Comparison of ENCODE assay signal across 28 cellular contexts in genomic region chr6:15631380-15631913, GRCh38.
"Had no signal": no experiment of that assay in that cellular context is flagged by ENCODE, and none has a peak within 500 bp of the region (broad histone marks: within the 10 kb centered on the region; RNA-seq: fewer than 3 reads in every experiment).

No MANE protein-coding gene starts in this region.

- FAIRE-seq: astrocyte, K562, TTC549 had no signal

- H3K27ac Mint-ChIP-seq: activated B cell treated with CpG ODN at 0.5 μM for 24 hours; activated CD4-positive, alpha-beta T cell treated with anti-CD3 and anti-CD28 coated beads, Interleukin-2, amount 10 ng/mL, durations not matched to agents 24 days and 14 days; activated CD8-positive, alpha-beta memory T cell treated with anti-CD3 and anti-CD28 coated beads, Interleukin-2, amount 10 ng/mL, durations not matched to agents 7 days and 5 days; activated naive CD4-positive, alpha-beta T cell treated with anti-CD3 and anti-CD28 coated beads, Interleukin-2, amount 50 U/mL, for 72 hours; activated naive CD8-positive, alpha-beta T cell treated with anti-CD3 and anti-CD28 coated beads, Interleukin-2, amount 50 U/mL, for 24 hours; activated T-cell treated with anti-CD3 and anti-CD28 coated beads, Interleukin-2, amount 50 U/mL, for 24 hours; brain had no signal

- DNase-seq: activated B cell treated with CpG ODN at 0.5 μM for 24 hours; activated CD4-positive, alpha-beta T cell treated with anti-CD3 and anti-CD28 coated beads for 1 hour; activated CD4-positive, alpha-beta T cell treated with anti-CD3 and anti-CD28 coated beads, Interleukin-2, amount 10 ng/mL, durations not matched to agents 24 days and 14 days; activated CD4-positive, alpha-beta T cell treated with anti-CD3 and anti-CD28 coated beads, Interleukin-2, amount 50 U/mL, for 48 hours; activated CD8-positive, alpha-beta memory T cell treated with anti-CD3 and anti-CD28 coated beads, Interleukin-2, amount 10 ng/mL, durations not matched to agents 7 days and 5 days; activated effector memory CD4-positive, alpha-beta T cell treated with anti-CD3 and anti-CD28 coated beads, Interleukin-2, amount 50 U/mL, for 16 hours; activated naive CD4-positive, alpha-beta T cell treated with Interleukin-2 at 50 U/mL for 16 hours; activated naive CD8-positive, alpha-beta T cell treated with anti-CD3 and anti-CD28 coated beads, Interleukin-2, amount 50 U/mL, for 24 hours; activated T-cell treated with anti-CD3 and anti-CD28 coated beads, Interleukin-2, amount 50 U/mL, for 24 hours; amygdala; Karpas-422; NCI-H1105 treated with DMSO at 0.1 percent for 48 hours; NCI-H1436 treated with DMSO at 0.1 percent for 48 hours; NCI-H187; NCI-H2081; NCI-H446; NCI-H524; RPMI8226; SJCRH30; T-cell; T-helper 2 cell; T1000 had no signal

- H3K36me3 ChIP-seq: SJCRH30 had no signal

- H3K9me3 ChIP-seq: SJCRH30 had no signal

- H3K27me3 ChIP-seq: SJCRH30 had no signal

- ATAC-seq: activated CD8-positive, alpha-beta memory T cell treated with anti-CD3 and anti-CD28 coated beads, Interleukin-2, amount 10 ng/mL, durations not matched to agents 7 days and 5 days; activated naive CD4-positive, alpha-beta T cell treated with anti-CD3 and anti-CD28 coated beads, Interleukin-2, amount 50 U/mL, for 72 hours; activated naive CD8-positive, alpha-beta T cell treated with anti-CD3 and anti-CD28 coated beads, Interleukin-2, amount 50 U/mL, for 24 hours; K562; Right ventricle myocardium inferior; T-cell had no signal

- H3K9me3 Mint-ChIP-seq: activated B cell treated with CpG ODN at 0.5 μM for 24 hours; activated CD4-positive, alpha-beta T cell treated with anti-CD3 and anti-CD28 coated beads, Interleukin-2, amount 10 ng/mL, durations not matched to agents 24 days and 14 days; activated naive CD4-positive, alpha-beta T cell treated with anti-CD3 and anti-CD28 coated beads, Interleukin-2, amount 50 U/mL, for 72 hours; activated T-cell treated with anti-CD3 and anti-CD28 coated beads, Interleukin-2, amount 50 U/mL, for 24 hours; brain had no signal

- H3K27me3 Mint-ChIP-seq: activated B cell treated with CpG ODN at 0.5 μM for 24 hours; activated CD4-positive, alpha-beta T cell treated with anti-CD3 and anti-CD28 coated beads, Interleukin-2, amount 10 ng/mL, durations not matched to agents 24 days and 14 days; activated T-cell treated with anti-CD3 and anti-CD28 coated beads, Interleukin-2, amount 50 U/mL, for 24 hours; T-cell had no signal

- H3K27ac ChIP-seq: SJCRH30 had no signal

- H3K4me3 ChIP-seq: K562, SJCRH30 had no signal

- H3K4me3 Mint-ChIP-seq: activated B cell treated with CpG ODN at 0.5 μM for 24 hours; activated CD4-positive, alpha-beta T cell treated with anti-CD3 and anti-CD28 coated beads, Interleukin-2, amount 10 ng/mL, durations not matched to agents 24 days and 14 days; activated CD8-positive, alpha-beta memory T cell treated with anti-CD3 and anti-CD28 coated beads, Interleukin-2, amount 10 ng/mL, durations not matched to agents 7 days and 5 days; activated naive CD8-positive, alpha-beta T cell treated with anti-CD3 and anti-CD28 coated beads, Interleukin-2, amount 50 U/mL, for 24 hours; activated T-cell treated with anti-CD3 and anti-CD28 coated beads, Interleukin-2, amount 50 U/mL, for 24 hours; brain; T-cell had no signal
